In the genomic region with DNA sequence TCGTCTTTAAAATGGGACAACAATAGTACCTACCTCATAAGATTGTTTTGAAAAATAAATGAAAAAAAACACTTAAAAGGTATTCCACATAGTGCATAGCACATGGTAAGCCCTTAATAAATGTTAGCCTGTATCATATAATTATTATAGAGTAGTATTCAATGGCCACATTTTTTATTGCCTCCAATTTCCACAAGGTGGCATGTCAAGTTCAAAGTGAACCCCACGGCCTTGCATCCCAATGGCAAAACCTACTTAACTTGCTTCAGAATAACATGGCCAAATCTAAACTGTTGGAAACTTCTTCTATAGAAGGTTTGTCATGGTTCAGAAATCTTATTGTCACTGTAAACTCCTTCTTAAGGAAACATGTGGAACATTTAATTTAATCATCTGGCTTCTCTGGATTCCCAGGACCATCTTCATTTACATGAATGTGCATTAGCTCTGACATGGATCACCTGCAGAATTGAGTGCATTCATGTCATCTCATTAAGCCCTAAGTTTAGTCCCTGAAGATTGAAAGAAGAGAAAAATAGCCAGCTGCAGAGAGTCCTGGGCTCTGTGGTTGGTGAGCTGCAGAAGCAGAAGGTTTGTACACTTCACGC, we compare ENCODE assay signal across 8 cellular contexts.
A peak's percentile ranks its signal among the peaks of the same experiment; 100 is the strongest.
DNase-seq lines count a peak whose midpoint lies in the region; ATAC-seq and TF ChIP-seq lines count a peak whose summit lies in the region.

No MANE protein-coding gene starts in this region.

- H3K9me3 ChIP-seq in KOPT-K1 (ENCODE audit: insufficient read depth, low read length, poor library complexity, severe bottlenecking) (no peaks in the 10 kb centered on the region), adrenal gland (replicated peaks in 1 of 3) (no peaks in the 10 kb centered on the region), right atrium auricular region (no peaks in the 10 kb centered on the region), suprapubic skin (no peaks in the 10 kb centered on the region)

- intact Hi-C loops in adrenal gland (cut with DNase I) = loop anchor here in 1 of 2 donors (10.0 kb wide), 1 partner anchor 252 kb away; no protein-coding TSS in a partner anchor

- H3K27ac Mint-ChIP-seq in effector memory CD8-positive, alpha-beta T cell = no peak overlapping the region

- H3K4me3 Mint-ChIP-seq in effector memory CD8-positive, alpha-beta T cell = no peak overlapping the region

- no peaks in the 10 kb centered on the region for H3K36me3 ChIP-seq in KOPT-K1 (ENCODE audit: insufficient read depth, low read length)
- no peaks in the 10 kb centered on the region for H3K36me3 ChIP-seq in adrenal gland (replicated peaks in 1 of 2)
- H3K36me3 ChIP-seq in right atrium auricular region = no peaks in the 10 kb centered on the region
- H3K36me3 ChIP-seq in suprapubic skin = no peaks in the 10 kb centered on the region

- 58 to 64% (median 62%) methylated on average over 3 of the region's 3 CpGs for WGBS in adrenal gland, 4 donors
- 60% methylated on average over 3 of the region's 3 CpGs for WGBS in suprapubic skin

- H3K27me3 Mint-ChIP-seq in effector memory CD8-positive, alpha-beta T cell = peaks cover 0 to 3% of the 10 kb centered on the region in 2 donors

- no peaks in the 10 kb centered on the region for H3K36me3 Mint-ChIP-seq in effector memory CD8-positive, alpha-beta T cell (ENCODE audit: insufficient read depth)

- peaks cover 0 to 7% of the 10 kb centered on the region in 2 donors for H3K4me1 ChIP-seq in adrenal gland (replicated peaks in 1 of 2)
- peaks cover 0 to 31% of the 10 kb centered on the region in 2 donors for H3K4me1 ChIP-seq in right atrium auricular region
- peaks cover 4% of the 10 kb centered on the region for H3K4me1 ChIP-seq in suprapubic skin

- peaks cover 0 to 7% of the 10 kb centered on the region in 2 donors for H3K4me1 Mint-ChIP-seq in effector memory CD8-positive, alpha-beta T cell (ENCODE audit: low read depth in 2 of 2)

- DNase-seq in AG09309 (ENCODE audit: low read depth) (no peak), adrenal gland (peak; percentile 26 to 67 (median 38)), right atrium auricular region (ENCODE audit: low spot score) (no peak), suprapubic skin (ENCODE audit: low spot score in 2 of 2) (no peak)
- DNase-seq in effector memory CD8-positive, alpha-beta T cell = no peak

- no peaks in the 10 kb centered on the region for H3K27me3 ChIP-seq in adrenal gland
- H3K27me3 ChIP-seq in right atrium auricular region = no peaks in the 10 kb centered on the region
- H3K27me3 ChIP-seq in suprapubic skin = no peaks in the 10 kb centered on the region

- TF ChIP-seq CTCF in AG09309 (IDR thresholded peaks at IDR 0.05; ENCODE audit: control insufficient read depth, insufficient read depth, low read depth, low read length, missing control alignments) (peak; percentile 64), GM12874 (IDR thresholded peaks at IDR 0.05; ENCODE audit: insufficient read depth, low read depth, low read length) (peak; percentile 28; the same call in 1 of the 2 replicates), adrenal gland (IDR thresholded peaks at IDR 0.05) (peak; percentile 46 to 80 (median 70)), right atrium auricular region (IDR thresholded peaks at IDR 0.05) (peak; percentile 53 to 80), suprapubic skin (IDR thresholded peaks at IDR 0.05) (peak; percentile 65 to 66)

- no peak for TF ChIP-seq EP300 in suprapubic skin (IDR thresholded peaks at IDR 0.05)

- H3K4me3 ChIP-seq in AG09309 (ENCODE audit: control insufficient read depth, low read depth, low read length) (no peak overlapping the region), adrenal gland (no peak overlapping the region), right atrium auricular region (no peak overlapping the region), suprapubic skin (no peak overlapping the region)

- H3K9me3 Mint-ChIP-seq in effector memory CD8-positive, alpha-beta T cell = no peaks in the 10 kb centered on the region

- TF ChIP-seq POLR2A in adrenal gland (IDR thresholded peaks at IDR 0.05) (no peak), suprapubic skin (IDR thresholded peaks at IDR 0.05) (no peak)

- ATAC-seq in effector memory CD8-positive, alpha-beta T cell (replicated peaks) = no peak
- no peak for ATAC-seq in HG03469 (IDR thresholded peaks at IDR 0.05; ENCODE audit: unreplicated experiment)

- H3K27ac ChIP-seq in KOPT-K1 (ENCODE audit: low read depth, low read length, poor library complexity, severe bottlenecking) (peak overlapping the region; percentile 87), adrenal gland (no peak overlapping the region), right atrium auricular region (no peak overlapping the region), suprapubic skin (no peak overlapping the region)

Comparison
In these comparisons a context has a peak if more than half of its experiments do, and no peak if none do; other contexts are left out.
1. DNase-seq: peak in adrenal gland (7 of 7); none in AG09309 (single experiment), right atrium auricular region (single experiment), suprapubic skin (0 of 2) and effector memory CD8-positive, alpha-beta T cell (0 of 3).
2. Peak in every context shown above with its lines, with median percentiles within 50 percentile points of each other: CTCF ChIP-seq.